22 cellular contexts compared by ENCODE assay signal in the genomic region with DNA sequence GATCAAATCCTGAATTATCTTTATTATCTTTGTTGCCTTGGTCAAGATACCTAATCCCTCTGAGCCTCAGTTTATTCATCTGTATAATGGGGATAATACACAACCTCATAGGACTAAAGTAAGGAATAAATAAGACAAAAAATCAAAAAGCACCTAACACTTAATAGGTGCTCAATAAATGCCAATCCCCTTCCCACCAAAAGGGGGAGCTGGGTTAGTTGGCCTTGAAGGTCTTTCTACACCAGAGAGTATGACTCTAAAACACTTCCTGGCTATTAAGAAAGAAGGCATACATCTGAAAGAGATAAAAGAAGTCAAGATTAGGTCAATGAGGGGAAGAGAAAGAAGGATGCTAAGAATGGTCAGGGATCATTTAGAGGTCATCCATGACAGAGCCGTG. TPM values are rescaled to one million over a fixed set of nuclear protein-coding genes. Genes with fewer than 3 reads are reported as not detected.
A peak's percentile ranks its signal among the peaks of the same experiment; 100 is the strongest.
DNase-seq lines count a peak whose midpoint lies in the region; ATAC-seq and TF ChIP-seq lines count a peak whose summit lies in the region.
"Had no signal": no experiment of that assay in that cellular context is flagged by ENCODE, and none has a peak within 500 bp of the region (broad histone marks: within the 10 kb centered on the region; RNA-seq: fewer than 3 reads in every experiment).

No MANE protein-coding gene starts in this region.

- peaks cover 22% of the 10 kb centered on the region for H3K27me3 ChIP-seq in DND-41 (ENCODE audit: insufficient read depth, low read length, poor library complexity)
- no peaks in the 10 kb centered on the region for H3K27me3 ChIP-seq in HCT116 (ENCODE audit: insufficient read depth, low read length)
- H3K27me3 ChIP-seq: adrenal gland had no signal

- TF ChIP-seq RAD21 in HCT116 (IDR thresholded peaks at IDR 0.05; ENCODE audit: low read depth) = 0 out of 2 replicates have a peak, but pooled peaks have one; percentile 6

- no peaks in the 10 kb centered on the region for H3K9me2 ChIP-seq in HCT116 (ENCODE audit: insufficient read depth)

- DNase-seq in DND-41 (no peak), HCT116 (ENCODE audit: low read depth, low spot score) (no peak), RPMI8226 (peak; percentile 33), fibroblast of mammary gland (ENCODE audit: low read depth) (no peak), NCI-H748 (lab: John Stamatoyannopoulos, UW; ENCODE audit: unreplicated experiment) (no peak), NCI-H524 treated with DMSO at 0.1 percent for 48 hours (lab: John Stamatoyannopoulos, UW) (no peak)
- DNase-seq: activated CD4-positive, alpha-beta memory T cell treated with anti-CD3 and anti-CD28 coated beads for 36 hours; adrenal gland; cortex of kidney; GOT3; hypothalamus; left ventricle myocardium superior; NCI-H1694 treated with DMSO at 0.1 percent for 48 hours had no signal

- ATAC-seq in DND-41 (ENCODE audit: insufficient read depth, low read depth) (no peak), HCT116 (no peak), SK-N-SH treated with all-trans-retinoic acid at 6 μM for 48 hours (no peak)
- ATAC-seq: esophagus mucosa, left ventricle myocardium superior, Right ventricle myocardium inferior had no signal

- RAD21 ChIA-PET in HCT116 (lab: Charles Lee; ENCODE audit: low non-redundant PET in 1 of 2, low total read pairs in 2 of 2, uncharacterized antibody in 2 of 2, unreplicated experiment in 2 of 2) = interaction anchor here in 1 of 2 experiments (1.0 kb wide), 1 partner anchor 39 kb away, joined by 4 read pairs; no protein-coding TSS in a partner anchor

- intact Hi-C loops in HCT116 (cut with micrococcal nuclease) = loop anchor here (5.0 kb wide), 1 partner anchor 54 kb away; no protein-coding TSS in a partner anchor

- TF ChIP-seq POLR2A in HCT116 (IDR thresholded peaks at IDR 0.05; ENCODE audit: borderline replicate concordance, extremely low read depth, insufficient read depth, insufficient read length) = no peak

- no peak overlapping the region for H2AFZ ChIP-seq in DND-41 (ENCODE audit: low read depth, low read length)
- no peak overlapping the region for H2AFZ ChIP-seq in HCT116 (ENCODE audit: low read depth, low read length, poor library complexity, severe bottlenecking)

- H3K9ac ChIP-seq in DND-41 (ENCODE audit: low read depth, low read length) (no peak overlapping the region), HCT116 (ENCODE audit: low read length) (no peak overlapping the region)

- BruUV-seq in HCT116 (replicated peaks; lab: Mats Ljungman, UMichigan) = no TSS peak

- POLR2A ChIA-PET in HCT116 (lab: Charles Lee) = no interaction called here

- H3K4me3 ChIP-seq in DND-41 (ENCODE audit: low read depth in 1 of 2, low read length in 2 of 2) (no peak overlapping the region), HCT116 (replicated peaks in 1 of 2; ENCODE audit: low read depth in 1 of 2, low read length in 2 of 2) (no peak overlapping the region), fibroblast of mammary gland (ENCODE audit: control insufficient read depth, low read depth, low read length) (no peak overlapping the region)
- H3K4me3 ChIP-seq: adrenal gland, thoracic aorta had no signal

- H4K20me1 ChIP-seq in DND-41 (ENCODE audit: insufficient read depth, low read length) = no peaks in the 10 kb centered on the region; the same call in 1 of the 2 replicates
- no peaks in the 10 kb centered on the region for H4K20me1 ChIP-seq in HCT116 (ENCODE audit: insufficient read depth)

- no peaks in the 10 kb centered on the region for H3K4me1 ChIP-seq in DND-41 (ENCODE audit: insufficient read depth, low read length)
- peaks cover 14 to 45% of the 10 kb centered on the region in 2 experiments for H3K4me1 ChIP-seq in HCT116 (ENCODE audit: control insufficient read depth in 1 of 2, insufficient read depth in 2 of 2, low read length in 2 of 2)

- H3K27ac ChIP-seq in DND-41 (ENCODE audit: low read length) = no peak overlapping the region
- no peak overlapping the region for H3K27ac ChIP-seq in HCT116 (ENCODE audit: low read depth, low read length)
- H3K27ac ChIP-seq: adrenal gland, thoracic aorta had no signal

- H3K79me2 ChIP-seq in DND-41 (ENCODE audit: insufficient read depth, low read length) (no peaks in the 10 kb centered on the region), HCT116 (ENCODE audit: insufficient read depth, low read length) (no peaks in the 10 kb centered on the region)

- CTCF ChIA-PET in HCT116 (lab: Charles Lee) = interaction anchor here (0.6 to 2.3 kb wide), 4 partner anchors 10 to 156 kb away, joined by 3 to 10 read pairs (median 6); no protein-coding TSS in a partner anchor

- TF ChIP-seq CTCF in DND-41 (IDR thresholded peaks at IDR 0.05; ENCODE audit: borderline replicate concordance, extremely low read depth, low read length, poor library complexity, severe bottlenecking) (peak; percentile 29), HCT116 (IDR thresholded peaks at IDR 0.05 in 2 of 3, conservative IDR thresholded peaks at IDR 0.05 in 1 of 3; ENCODE audit: borderline replicate concordance in 1 of 3, insufficient read depth in 1 of 3, low read depth in 2 of 3, low read length in 2 of 3) (no peak), fibroblast of mammary gland (conservative IDR thresholded peaks at IDR 0.05; ENCODE audit: control insufficient read depth, insufficient read depth, low read depth, low read length) (peak; percentile 26)

- H3K36me3 ChIP-seq in DND-41 (ENCODE audit: insufficient read depth, low read length) (no peaks in the 10 kb centered on the region), HCT116 (ENCODE audit: control insufficient read depth in 1 of 2, insufficient read depth in 2 of 2, low read length in 2 of 2) (no peaks in the 10 kb centered on the region)
- H3K36me3 ChIP-seq: adrenal gland, thoracic aorta had no signal

- H3K4me2 ChIP-seq in DND-41 (ENCODE audit: insufficient read depth, low read length) (no peak overlapping the region), HCT116 (ENCODE audit: low read length) (no peak overlapping the region)

- H3K9me3 ChIP-seq in DND-41 (ENCODE audit: insufficient read depth, low read length, severe bottlenecking) (no peaks in the 10 kb centered on the region), HCT116 (ENCODE audit: control insufficient read depth in 1 of 2, insufficient read depth in 1 of 2, low read depth in 1 of 2, low read length in 2 of 2) (no peaks in the 10 kb centered on the region)
- H3K9me3 ChIP-seq: adrenal gland, thoracic aorta had no signal

TF ChIP-seq in HCT116, 20 proteins besides CTCF, POLR2A, EP300 and RAD21 (continues in another document):
- TF ChIP-seq SIN3A (IDR thresholded peaks at IDR 0.05; ENCODE audit: low read depth) = no peak
- TF ChIP-seq YY1 (IDR thresholded peaks at IDR 0.05; ENCODE audit: extremely low read depth, insufficient replicate concordance, low read depth, low read length) = no peak
- TF ChIP-seq ZNF274 (IDR thresholded peaks at IDR 0.05; ENCODE audit: low read depth, low read length) = no peak
- TF ChIP-seq JUND (IDR thresholded peaks at IDR 0.05) = no peak
- no peak for TF ChIP-seq ZFX (IDR thresholded peaks at IDR 0.05)
- no peak for TF ChIP-seq SP1 (IDR thresholded peaks at IDR 0.05; ENCODE audit: low read depth)
- TF ChIP-seq CBX3 (IDR thresholded peaks at IDR 0.05; ENCODE audit: low read depth) = no peak
- no peak for TF ChIP-seq ZBTB33 (IDR thresholded peaks at IDR 0.05; ENCODE audit: extremely low read depth, insufficient replicate concordance, low read length)

TF ChIP-seq in SK-N-SH treated with all-trans-retinoic acid at 6 μM for 48 hours, 23 proteins besides CTCF, POLR2A, EP300 and RAD21:
- TF ChIP-seq, protein P1, sequence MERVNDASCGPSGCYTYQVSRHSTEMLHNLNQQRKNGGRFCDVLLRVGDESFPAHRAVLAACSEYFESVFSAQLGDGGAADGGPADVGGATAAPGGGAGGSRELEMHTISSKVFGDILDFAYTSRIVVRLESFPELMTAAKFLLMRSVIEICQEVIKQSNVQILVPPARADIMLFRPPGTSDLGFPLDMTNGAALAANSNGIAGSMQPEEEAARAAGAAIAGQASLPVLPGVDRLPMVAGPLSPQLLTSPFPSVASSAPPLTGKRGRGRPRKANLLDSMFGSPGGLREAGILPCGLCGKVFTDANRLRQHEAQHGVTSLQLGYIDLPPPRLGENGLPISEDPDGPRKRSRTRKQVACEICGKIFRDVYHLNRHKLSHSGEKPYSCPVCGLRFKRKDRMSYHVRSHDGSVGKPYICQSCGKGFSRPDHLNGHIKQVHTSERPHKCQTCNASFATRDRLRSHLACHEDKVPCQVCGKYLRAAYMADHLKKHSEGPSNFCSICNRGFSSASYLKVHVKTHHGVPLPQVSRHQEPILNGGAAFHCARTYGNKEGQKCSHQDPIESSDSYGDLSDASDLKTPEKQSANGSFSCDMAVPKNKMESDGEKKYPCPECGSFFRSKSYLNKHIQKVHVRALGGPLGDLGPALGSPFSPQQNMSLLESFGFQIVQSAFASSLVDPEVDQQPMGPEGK (CRISPR knock-in tag; IDR thresholded peaks at IDR 0.05; ENCODE audit: borderline replicate concordance) = no peak
- no peak for TF ChIP-seq ZFP30 (CRISPR knock-in tag; IDR thresholded peaks at IDR 0.05)
- TF ChIP-seq ZNF8 (CRISPR knock-in tag; IDR thresholded peaks at IDR 0.05) = no peak
- TF ChIP-seq CSRNP3 (CRISPR knock-in tag; IDR thresholded peaks at IDR 0.05) = no peak
- no peak for TF ChIP-seq BACH2 (CRISPR knock-in tag; IDR thresholded peaks at IDR 0.05; ENCODE audit: borderline replicate concordance)
TF ChIP-seq in SK-N-SH treated with all-trans-retinoic acid at 6 μM for 48 hours: peak in this region for 0.

RNA-seq across cellular contexts. Expression of gene VSIG8, which starts 11.1 kb away (rescaled TPM):
- not detected for total RNA-seq in HCT116 (2021; ENCODE audit: unreplicated experiment)
- polyA plus RNA-seq in HCT116 (2012) = 0.05 TPM in 1 of 2 replicates, not detected in the other
- total RNA-seq: activated CD4-positive, alpha-beta memory T cell treated with anti-CD3 and anti-CD28 coated beads for 36 hours; activated T-helper 1 cell treated with anti-CD3 and anti-CD28 coated beads, Interleukin-12 subunit alpha, Interleukin-12 subunit beta, Interleukin-2, Interleukin-4 antibody, amounts not matched to agents 30 ng/mL and 10 ng/mL and 1 ng/mL, durations not matched to agents 14 hours and 24 hours and 36 hours; CD4-positive, CD25-positive, alpha-beta regulatory T cell; G401; left ventricle myocardium superior; Right ventricle myocardium inferior; thoracic aorta had no signal
- polyA plus RNA-seq: CD4-positive, CD25-positive, alpha-beta regulatory T cell had no signal

RNA-seq across cellular contexts. Expression of gene SLAMF8, which starts 24.7 kb away (rescaled TPM):
- total RNA-seq in HCT116 (2021; ENCODE audit: unreplicated experiment) = not detected
- polyA plus RNA-seq in HCT116 (2012) = 0.02 TPM in 1 of 2 replicates, not detected in the other
- total RNA-seq: CD4-positive, CD25-positive, alpha-beta regulatory T cell; G401; NCI-H460 had no signal
- polyA plus RNA-seq: neural cell had no signal

RNA-seq across cellular contexts. Expression of gene CFAP45, which starts 48.6 kb away (rescaled TPM):
- 0.59 TPM for total RNA-seq in HCT116 (2021; ENCODE audit: unreplicated experiment)
- polyA plus RNA-seq in HCT116 (2012) = 0.52 and 0.91 TPM in 2 replicates
- total RNA-seq: G401 had no signal

RNA-seq across cellular contexts. Expression of gene FCRL6, which starts 49.2 kb away (rescaled TPM):
- total RNA-seq in HCT116 (2021; ENCODE audit: unreplicated experiment) = not detected
- not detected in 2 replicates for polyA plus RNA-seq in HCT116 (2012)
- total RNA-seq: activated CD4-positive, alpha-beta memory T cell treated with anti-CD3 and anti-CD28 coated beads for 36 hours; activated T-helper 1 cell treated with anti-CD3 and anti-CD28 coated beads, Interleukin-12 subunit alpha, Interleukin-12 subunit beta, Interleukin-2, Interleukin-4 antibody, amounts not matched to agents 30 ng/mL and 10 ng/mL and 1 ng/mL, durations not matched to agents 14 hours and 24 hours and 36 hours; CD4-positive, CD25-positive, alpha-beta regulatory T cell; esophagus mucosa; G401; NCI-H460; thoracic aorta had no signal
- polyA plus RNA-seq: neural cell had no signal

Comparison
In these comparisons a context has a peak if more than half of its experiments do, and no peak if none do; other contexts are left out.
1. CTCF ChIP-seq: peak in DND-41 (single experiment) and fibroblast of mammary gland (single experiment); none in HCT116 (0 of 3).